23 cellular contexts compared by ENCODE assay signal in genomic region chr2:30800159-30800558, GRCh38. TPM values are rescaled to one million over a fixed set of nuclear protein-coding genes. Genes with fewer than 3 reads are reported as not detected.
"Had no signal": no experiment of that assay in that cellular context is flagged by ENCODE, and none has a peak within 500 bp of the region (broad histone marks: within the 10 kb centered on the region; RNA-seq: fewer than 3 reads in every experiment).

No MANE protein-coding gene starts in this region.

- H3K27ac ChIP-seq: dorsolateral prefrontal cortex, foreskin keratinocyte, heart right ventricle, lower lobe of right lung, parathyroid adenoma, prostate gland, spleen, tibial artery, upper lobe of left lung, uterus had no signal

- H3K9me3 Mint-ChIP-seq: memory B cell; nephron; stimulated activated memory B cell treated with anti-CD40 and anti-IgM and Interleukin-4, amounts not matched to agents 10 μg/mL and 1 μg/mL and 100 μg/mL, for 72 hours; stimulated activated naive CD8-positive, alpha-beta T cell treated with anti-CD3 and anti-CD28 coated beads, Interleukin-15, Interleukin-2, amounts not matched to agents 100 ng/mL and 50 ng/mL, for 24 hours had no signal

- H3K4me1 ChIP-seq: foreskin keratinocyte, parathyroid adenoma, prostate gland, uterus had no signal

- H3K4me3 Mint-ChIP-seq: memory B cell; nephron; stimulated activated memory B cell treated with anti-CD40 and anti-IgM and Interleukin-4, amounts not matched to agents 10 μg/mL and 1 μg/mL and 100 μg/mL, for 72 hours; stimulated activated naive CD8-positive, alpha-beta T cell treated with anti-CD3 and anti-CD28 coated beads, Interleukin-15, Interleukin-2, amounts not matched to agents 100 ng/mL and 50 ng/mL, for 24 hours had no signal

- H3K9me3 ChIP-seq: heart right ventricle, lower lobe of right lung, prostate gland, spleen, tibial artery, upper lobe of left lung, uterus had no signal

- H3K27ac Mint-ChIP-seq: memory B cell; nephron; stimulated activated memory B cell treated with anti-CD40 and anti-IgM and Interleukin-4, amounts not matched to agents 10 μg/mL and 1 μg/mL and 100 μg/mL, for 72 hours; stimulated activated naive CD8-positive, alpha-beta T cell treated with anti-CD3 and anti-CD28 coated beads, Interleukin-15, Interleukin-2, amounts not matched to agents 100 ng/mL and 50 ng/mL, for 24 hours had no signal

- DNase-seq: cortex of kidney; dorsolateral prefrontal cortex; effector CD8-positive, alpha-beta T cell; foreskin keratinocyte; heart right ventricle; hypothalamus; lower lobe of right lung; midbrain; spleen; stimulated activated CD4-positive, alpha-beta T cell treated with anti-CD3 and anti-CD28 coated beads, Interleukin-15, amount 100 ng/mL, for 24 hours; stimulated activated CD4-positive, alpha-beta T cell treated with anti-CD3 and anti-CD28 coated beads, Interleukin-1b, Interleukin-23, amount 100 ng/mL, for 48 hours; stimulated activated CD4-positive, alpha-beta T cell treated with anti-CD3 and anti-CD28 coated beads, Interleukin-4, amount 100 ng/mL, for 24 hours; tibial artery; upper lobe of left lung; uterus had no signal

- H3K27me3 Mint-ChIP-seq: stimulated activated naive CD8-positive, alpha-beta T cell treated with anti-CD3 and anti-CD28 coated beads, Interleukin-15, Interleukin-2, amounts not matched to agents 100 ng/mL and 50 ng/mL, for 24 hours had no signal

- H3K4me3 ChIP-seq: dorsolateral prefrontal cortex, heart right ventricle, lower lobe of right lung, prostate gland, spleen, tibial artery, upper lobe of left lung, uterus had no signal

- H3K27me3 ChIP-seq: dorsolateral prefrontal cortex, tibial artery, upper lobe of left lung, uterus had no signal

- H3K36me3 ChIP-seq: heart right ventricle, lower lobe of right lung, prostate gland, spleen, tibial artery, upper lobe of left lung, uterus had no signal

- H3K36me3 Mint-ChIP-seq: memory B cell; stimulated activated memory B cell treated with anti-CD40 and anti-IgM and Interleukin-4, amounts not matched to agents 10 μg/mL and 1 μg/mL and 100 μg/mL, for 72 hours had no signal

RNA-seq across cellular contexts. Expression of gene CAPN13, which starts 7.1 kb away (rescaled TPM):
- total RNA-seq: foreskin keratinocyte, omental fat pad, skeletal muscle tissue had no signal
